ENCODE assay signal across 1 cellular context in the genomic region with DNA sequence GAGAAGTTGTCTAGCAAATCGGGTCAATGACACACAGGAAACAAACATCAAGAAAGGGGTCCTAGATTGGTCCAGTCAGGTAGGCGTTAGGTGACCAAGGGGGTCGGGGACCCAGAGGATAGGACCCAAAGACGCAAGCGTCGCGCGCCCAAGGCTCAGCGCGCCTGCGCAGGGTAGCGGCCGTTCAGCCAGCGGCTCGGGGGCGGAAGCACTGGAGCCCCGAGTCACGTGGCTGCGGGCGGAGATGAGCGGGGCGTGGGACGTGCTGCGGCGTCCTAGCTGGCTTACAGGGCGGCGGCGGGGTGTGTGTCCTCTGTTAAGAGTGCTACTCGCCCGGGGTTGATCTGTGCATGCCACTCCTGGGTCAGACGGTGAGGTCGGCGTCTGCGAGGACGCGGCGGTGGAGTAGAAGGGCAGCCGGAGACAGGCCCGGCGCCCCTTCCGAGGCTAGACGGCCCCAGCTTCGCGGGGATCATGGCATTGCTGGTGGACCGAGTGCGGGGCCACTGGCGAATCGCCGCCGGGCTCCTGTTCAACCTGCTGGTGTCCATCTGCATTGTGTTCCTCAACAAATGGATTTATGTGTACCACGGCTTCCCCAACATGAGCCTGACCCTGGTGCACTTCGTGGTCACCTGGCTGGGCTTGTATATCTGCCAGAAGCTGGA.
TF ChIP-seq lines count a peak whose summit lies in the region.

A gene (plus strand): TSS at position 273 of the 668 bp plus-strand sequence. CDS start 202 bp downstream, at position 475.

TF ChIP-seq in K562, 482 proteins besides CTCF, POLR2A, EP300 and RAD21 (continued from another document and continues in another):
- TF ChIP-seq, protein P1, sequence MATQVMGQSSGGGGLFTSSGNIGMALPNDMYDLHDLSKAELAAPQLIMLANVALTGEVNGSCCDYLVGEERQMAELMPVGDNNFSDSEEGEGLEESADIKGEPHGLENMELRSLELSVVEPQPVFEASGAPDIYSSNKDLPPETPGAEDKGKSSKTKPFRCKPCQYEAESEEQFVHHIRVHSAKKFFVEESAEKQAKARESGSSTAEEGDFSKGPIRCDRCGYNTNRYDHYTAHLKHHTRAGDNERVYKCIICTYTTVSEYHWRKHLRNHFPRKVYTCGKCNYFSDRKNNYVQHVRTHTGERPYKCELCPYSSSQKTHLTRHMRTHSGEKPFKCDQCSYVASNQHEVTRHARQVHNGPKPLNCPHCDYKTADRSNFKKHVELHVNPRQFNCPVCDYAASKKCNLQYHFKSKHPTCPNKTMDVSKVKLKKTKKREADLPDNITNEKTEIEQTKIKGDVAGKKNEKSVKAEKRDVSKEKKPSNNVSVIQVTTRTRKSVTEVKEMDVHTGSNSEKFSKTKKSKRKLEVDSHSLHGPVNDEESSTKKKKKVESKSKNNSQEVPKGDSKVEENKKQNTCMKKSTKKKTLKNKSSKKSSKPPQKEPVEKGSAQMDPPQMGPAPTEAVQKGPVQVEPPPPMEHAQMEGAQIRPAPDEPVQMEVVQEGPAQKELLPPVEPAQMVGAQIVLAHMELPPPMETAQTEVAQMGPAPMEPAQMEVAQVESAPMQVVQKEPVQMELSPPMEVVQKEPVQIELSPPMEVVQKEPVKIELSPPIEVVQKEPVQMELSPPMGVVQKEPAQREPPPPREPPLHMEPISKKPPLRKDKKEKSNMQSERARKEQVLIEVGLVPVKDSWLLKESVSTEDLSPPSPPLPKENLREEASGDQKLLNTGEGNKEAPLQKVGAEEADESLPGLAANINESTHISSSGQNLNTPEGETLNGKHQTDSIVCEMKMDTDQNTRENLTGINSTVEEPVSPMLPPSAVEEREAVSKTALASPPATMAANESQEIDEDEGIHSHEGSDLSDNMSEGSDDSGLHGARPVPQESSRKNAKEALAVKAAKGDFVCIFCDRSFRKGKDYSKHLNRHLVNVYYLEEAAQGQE (CRISPR knock-in tag; IDR thresholded peaks at IDR 0.05; ENCODE audit: low read depth): peak; percentile 29; the same call in 1 of the 2 replicates
- TF ChIP-seq RNF2 (IDR thresholded peaks at IDR 0.05) (no peak), SREBF2 (CRISPR knock-in tag; IDR thresholded peaks at IDR 0.05) (no peak), EGR1 (conservative IDR thresholded peaks at IDR 0.05) (peak; percentile 90), CTBP1 (IDR thresholded peaks at IDR 0.05; ENCODE audit: borderline replicate concordance) (peak; percentile 49), POLR2B (IDR thresholded peaks at IDR 0.05; ENCODE audit: low read depth, partially characterized antibody) (peak; percentile 88), DMBX1 (CRISPR knock-in tag; IDR thresholded peaks at IDR 0.05; ENCODE audit: borderline replicate concordance) (no peak), CHCHD3 (CRISPR knock-in tag; IDR thresholded peaks at IDR 0.05) (0 out of 2 replicates have a peak, but pooled peaks have one; percentile 20), ZNF507 (tag; conservative IDR thresholded peaks at IDR 0.05) (no peak), FOXK2 (conservative IDR thresholded peaks at IDR 0.05 in 1 of 2, IDR thresholded peaks at IDR 0.05 in 1 of 2; ENCODE audit: low read depth in 2 of 2) (peak in 1 of 2 experiments; percentile 37; a peak in 1 of 4 replicates), NR3C1 (CRISPR knock-in tag; IDR thresholded peaks at IDR 0.05) (no peak), GTF2E2 (tag; IDR thresholded peaks at IDR 0.05) (0 out of 2 replicates have a peak, but pooled peaks have one; percentile 3), TCF7L2 (IDR thresholded peaks at IDR 0.05; ENCODE audit: low read depth, low read length) (no peak), LEF1 (IDR thresholded peaks at IDR 0.05) (no peak), TAF9B (IDR thresholded peaks at IDR 0.05; ENCODE audit: partially characterized antibody) (peak; percentile 29), ZFP1 (CRISPR knock-in tag; IDR thresholded peaks at IDR 0.05) (no peak), SIN3B (IDR thresholded peaks at IDR 0.05; ENCODE audit: low read depth) (no peak), HIVEP1 (CRISPR knock-in tag; IDR thresholded peaks at IDR 0.05) (no peak), ZNF79 (CRISPR knock-in tag; IDR thresholded peaks at IDR 0.05; ENCODE audit: low read depth) (no peak), SLC30A9 (CRISPR knock-in tag; IDR thresholded peaks at IDR 0.05) (no peak), BDP1 (IDR thresholded peaks at IDR 0.05; ENCODE audit: insufficient read depth, insufficient read length) (no peak)
- TF ChIP-seq, protein P2, sequence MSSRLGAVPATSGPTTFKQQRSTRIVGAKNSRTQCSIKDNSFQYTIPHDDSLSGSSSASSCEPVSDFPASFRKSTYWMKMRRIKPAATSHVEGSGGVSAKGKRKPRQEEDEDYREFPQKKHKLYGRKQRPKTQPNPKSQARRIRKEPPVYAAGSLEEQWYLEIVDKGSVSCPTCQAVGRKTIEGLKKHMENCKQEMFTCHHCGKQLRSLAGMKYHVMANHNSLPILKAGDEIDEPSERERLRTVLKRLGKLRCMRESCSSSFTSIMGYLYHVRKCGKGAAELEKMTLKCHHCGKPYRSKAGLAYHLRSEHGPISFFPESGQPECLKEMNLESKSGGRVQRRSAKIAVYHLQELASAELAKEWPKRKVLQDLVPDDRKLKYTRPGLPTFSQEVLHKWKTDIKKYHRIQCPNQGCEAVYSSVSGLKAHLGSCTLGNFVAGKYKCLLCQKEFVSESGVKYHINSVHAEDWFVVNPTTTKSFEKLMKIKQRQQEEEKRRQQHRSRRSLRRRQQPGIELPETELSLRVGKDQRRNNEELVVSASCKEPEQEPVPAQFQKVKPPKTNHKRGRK (tag; IDR thresholded peaks at IDR 0.05): no peak
- TF ChIP-seq, protein P3, sequence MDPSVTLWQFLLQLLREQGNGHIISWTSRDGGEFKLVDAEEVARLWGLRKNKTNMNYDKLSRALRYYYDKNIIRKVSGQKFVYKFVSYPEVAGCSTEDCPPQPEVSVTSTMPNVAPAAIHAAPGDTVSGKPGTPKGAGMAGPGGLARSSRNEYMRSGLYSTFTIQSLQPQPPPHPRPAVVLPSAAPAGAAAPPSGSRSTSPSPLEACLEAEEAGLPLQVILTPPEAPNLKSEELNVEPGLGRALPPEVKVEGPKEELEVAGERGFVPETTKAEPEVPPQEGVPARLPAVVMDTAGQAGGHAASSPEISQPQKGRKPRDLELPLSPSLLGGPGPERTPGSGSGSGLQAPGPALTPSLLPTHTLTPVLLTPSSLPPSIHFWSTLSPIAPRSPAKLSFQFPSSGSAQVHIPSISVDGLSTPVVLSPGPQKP (CRISPR knock-in tag; IDR thresholded peaks at IDR 0.05): no peak
- TF ChIP-seq, protein P4, sequence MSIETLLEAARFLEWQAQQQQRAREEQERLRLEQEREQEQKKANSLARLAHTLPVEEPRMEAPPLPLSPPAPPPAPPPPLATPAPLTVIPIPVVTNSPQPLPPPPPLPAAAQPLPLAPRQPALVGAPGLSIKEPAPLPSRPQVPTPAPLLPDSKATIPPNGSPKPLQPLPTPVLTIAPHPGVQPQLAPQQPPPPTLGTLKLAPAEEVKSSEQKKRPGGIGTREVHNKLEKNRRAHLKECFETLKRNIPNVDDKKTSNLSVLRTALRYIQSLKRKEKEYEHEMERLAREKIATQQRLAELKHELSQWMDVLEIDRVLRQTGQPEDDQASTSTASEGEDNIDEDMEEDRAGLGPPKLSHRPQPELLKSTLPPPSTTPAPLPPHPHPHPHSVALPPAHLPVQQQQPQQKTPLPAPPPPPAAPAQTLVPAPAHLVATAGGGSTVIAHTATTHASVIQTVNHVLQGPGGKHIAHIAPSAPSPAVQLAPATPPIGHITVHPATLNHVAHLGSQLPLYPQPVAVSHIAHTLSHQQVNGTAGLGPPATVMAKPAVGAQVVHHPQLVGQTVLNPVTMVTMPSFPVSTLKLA (conservative IDR thresholded peaks at IDR 0.05): peak; percentile 89 to 94
- TF ChIP-seq, protein P5, sequence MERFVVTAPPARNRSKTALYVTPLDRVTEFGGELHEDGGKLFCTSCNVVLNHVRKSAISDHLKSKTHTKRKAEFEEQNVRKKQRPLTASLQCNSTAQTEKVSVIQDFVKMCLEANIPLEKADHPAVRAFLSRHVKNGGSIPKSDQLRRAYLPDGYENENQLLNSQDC (CRISPR knock-in tag; IDR thresholded peaks at IDR 0.05): no peak
- TF ChIP-seq, protein P6, sequence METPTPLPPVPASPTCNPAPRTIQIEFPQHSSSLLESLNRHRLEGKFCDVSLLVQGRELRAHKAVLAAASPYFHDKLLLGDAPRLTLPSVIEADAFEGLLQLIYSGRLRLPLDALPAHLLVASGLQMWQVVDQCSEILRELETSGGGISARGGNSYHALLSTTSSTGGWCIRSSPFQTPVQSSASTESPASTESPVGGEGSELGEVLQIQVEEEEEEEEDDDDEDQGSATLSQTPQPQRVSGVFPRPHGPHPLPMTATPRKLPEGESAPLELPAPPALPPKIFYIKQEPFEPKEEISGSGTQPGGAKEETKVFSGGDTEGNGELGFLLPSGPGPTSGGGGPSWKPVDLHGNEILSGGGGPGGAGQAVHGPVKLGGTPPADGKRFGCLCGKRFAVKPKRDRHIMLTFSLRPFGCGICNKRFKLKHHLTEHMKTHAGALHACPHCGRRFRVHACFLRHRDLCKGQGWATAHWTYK (CRISPR knock-in tag; IDR thresholded peaks at IDR 0.05): no peak
- TF ChIP-seq, protein P7, sequence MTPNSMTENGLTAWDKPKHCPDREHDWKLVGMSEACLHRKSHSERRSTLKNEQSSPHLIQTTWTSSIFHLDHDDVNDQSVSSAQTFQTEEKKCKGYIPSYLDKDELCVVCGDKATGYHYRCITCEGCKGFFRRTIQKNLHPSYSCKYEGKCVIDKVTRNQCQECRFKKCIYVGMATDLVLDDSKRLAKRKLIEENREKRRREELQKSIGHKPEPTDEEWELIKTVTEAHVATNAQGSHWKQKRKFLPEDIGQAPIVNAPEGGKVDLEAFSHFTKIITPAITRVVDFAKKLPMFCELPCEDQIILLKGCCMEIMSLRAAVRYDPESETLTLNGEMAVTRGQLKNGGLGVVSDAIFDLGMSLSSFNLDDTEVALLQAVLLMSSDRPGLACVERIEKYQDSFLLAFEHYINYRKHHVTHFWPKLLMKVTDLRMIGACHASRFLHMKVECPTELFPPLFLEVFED (CRISPR knock-in tag; conservative IDR thresholded peaks at IDR 0.05): 0 out of 2 replicates have a peak, but pooled peaks have one; percentile 50
- TF ChIP-seq, protein P8, sequence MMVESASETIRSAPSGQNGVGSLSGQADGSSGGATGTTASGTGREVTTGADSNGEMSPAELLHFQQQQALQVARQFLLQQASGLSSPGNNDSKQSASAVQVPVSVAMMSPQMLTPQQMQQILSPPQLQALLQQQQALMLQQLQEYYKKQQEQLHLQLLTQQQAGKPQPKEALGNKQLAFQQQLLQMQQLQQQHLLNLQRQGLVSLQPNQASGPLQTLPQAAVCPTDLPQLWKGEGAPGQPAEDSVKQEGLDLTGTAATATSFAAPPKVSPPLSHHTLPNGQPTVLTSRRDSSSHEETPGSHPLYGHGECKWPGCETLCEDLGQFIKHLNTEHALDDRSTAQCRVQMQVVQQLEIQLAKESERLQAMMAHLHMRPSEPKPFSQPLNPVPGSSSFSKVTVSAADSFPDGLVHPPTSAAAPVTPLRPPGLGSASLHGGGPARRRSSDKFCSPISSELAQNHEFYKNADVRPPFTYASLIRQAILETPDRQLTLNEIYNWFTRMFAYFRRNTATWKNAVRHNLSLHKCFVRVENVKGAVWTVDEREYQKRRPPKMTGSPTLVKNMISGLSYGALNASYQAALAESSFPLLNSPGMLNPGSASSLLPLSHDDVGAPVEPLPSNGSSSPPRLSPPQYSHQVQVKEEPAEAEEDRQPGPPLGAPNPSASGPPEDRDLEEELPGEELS (CRISPR knock-in tag; IDR thresholded peaks at IDR 0.05; ENCODE audit: borderline replicate concordance): 0 out of 2 replicates have a peak, but pooled peaks have one; percentile 38
- TF ChIP-seq, protein P9, sequence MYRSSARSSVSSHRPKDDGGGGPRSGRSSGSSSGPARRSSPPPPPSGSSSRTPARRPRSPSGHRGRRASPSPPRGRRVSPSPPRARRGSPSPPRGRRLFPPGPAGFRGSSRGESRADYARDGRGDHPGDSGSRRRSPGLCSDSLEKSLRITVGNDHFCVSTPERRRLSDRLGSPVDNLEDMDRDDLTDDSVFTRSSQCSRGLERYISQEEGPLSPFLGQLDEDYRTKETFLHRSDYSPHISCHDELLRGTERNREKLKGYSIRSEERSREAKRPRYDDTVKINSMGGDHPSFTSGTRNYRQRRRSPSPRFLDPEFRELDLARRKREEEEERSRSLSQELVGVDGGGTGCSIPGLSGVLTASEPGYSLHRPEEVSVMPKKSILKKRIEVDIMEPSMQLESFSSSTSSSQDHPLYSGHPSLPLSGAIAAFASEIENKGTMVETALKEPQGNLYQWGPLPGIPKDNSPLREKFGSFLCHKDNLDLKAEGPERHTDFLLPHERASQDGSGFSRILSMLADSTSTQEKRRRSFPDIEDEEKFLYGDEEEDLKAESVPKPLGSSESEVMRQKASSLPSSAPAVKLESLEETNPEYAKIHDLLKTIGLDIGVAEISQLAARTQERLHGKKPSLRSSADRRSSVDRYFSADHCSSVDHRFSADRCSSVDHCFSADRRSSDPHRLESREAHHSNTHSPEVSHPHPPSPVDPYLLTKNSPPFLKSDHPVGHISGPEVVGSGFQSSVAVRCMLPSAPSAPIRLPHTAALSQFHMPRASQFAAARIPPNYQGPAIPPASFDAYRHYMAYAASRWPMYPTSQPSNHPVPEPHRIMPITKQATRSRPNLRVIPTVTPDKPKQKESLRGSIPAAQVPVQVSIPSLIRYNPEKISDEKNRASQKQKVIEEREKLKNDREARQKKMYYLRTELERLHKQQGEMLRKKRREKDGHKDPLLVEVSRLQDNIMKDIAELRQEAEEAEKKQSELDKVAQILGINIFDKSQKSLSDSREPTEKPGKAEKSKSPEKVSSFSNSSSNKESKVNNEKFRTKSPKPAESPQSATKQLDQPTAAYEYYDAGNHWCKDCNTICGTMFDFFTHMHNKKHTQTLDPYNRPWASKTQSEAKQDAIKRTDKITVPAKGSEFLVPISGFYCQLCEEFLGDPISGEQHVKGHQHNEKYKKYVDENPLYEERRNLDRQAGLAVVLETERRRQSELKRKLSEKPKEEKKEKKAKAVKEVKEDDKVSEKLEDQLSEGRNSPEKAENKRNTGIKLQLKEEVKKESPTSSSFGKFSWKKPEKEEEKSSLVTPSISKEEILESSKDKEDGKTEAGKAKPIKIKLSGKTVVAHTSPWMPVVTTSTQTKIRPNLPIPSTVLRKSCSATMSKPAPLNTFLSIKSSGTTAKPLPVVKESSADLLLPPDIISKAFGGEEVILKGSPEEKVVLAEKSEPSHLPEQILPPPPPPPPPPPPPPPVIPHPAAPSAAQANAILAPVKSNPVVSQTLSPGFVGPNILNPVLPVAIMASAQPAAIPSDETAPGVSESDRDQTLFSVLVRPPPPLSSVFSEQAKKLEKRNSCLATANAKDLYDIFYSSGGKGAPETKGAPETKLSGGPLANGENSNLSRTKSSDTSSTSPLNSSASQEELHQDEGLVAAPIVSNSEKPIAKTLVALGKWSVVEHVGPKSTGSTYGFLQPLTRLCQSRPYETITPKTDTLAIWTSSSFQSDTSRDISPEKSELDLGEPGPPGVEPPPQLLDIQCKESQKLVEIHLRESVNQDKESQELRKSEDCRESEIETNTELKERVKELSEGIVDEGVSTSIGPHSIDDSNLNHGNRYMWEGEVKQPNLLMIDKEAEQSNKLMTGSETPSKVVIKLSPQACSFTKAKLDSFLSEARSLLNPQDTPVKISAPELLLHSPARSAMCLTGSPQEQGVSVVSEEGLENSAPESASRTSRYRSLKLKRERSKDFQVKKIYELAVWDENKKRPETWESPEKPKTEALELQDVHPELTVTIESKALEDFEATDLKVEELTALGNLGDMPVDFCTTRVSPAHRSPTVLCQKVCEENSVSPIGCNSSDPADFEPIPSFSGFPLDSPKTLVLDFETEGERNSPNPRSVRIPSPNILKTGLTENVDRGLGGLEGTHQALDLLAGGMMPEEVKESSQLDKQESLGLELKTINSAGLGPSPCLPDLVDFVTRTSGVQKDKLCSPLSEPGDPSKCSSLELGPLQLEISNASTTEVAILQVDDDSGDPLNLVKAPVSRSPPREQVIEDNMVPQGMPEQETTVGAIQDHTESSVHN (IDR thresholded peaks at IDR 0.05; ENCODE audit: borderline replicate concordance in 1 of 2, low read depth in 1 of 2): no peak
- TF ChIP-seq, protein P10, sequence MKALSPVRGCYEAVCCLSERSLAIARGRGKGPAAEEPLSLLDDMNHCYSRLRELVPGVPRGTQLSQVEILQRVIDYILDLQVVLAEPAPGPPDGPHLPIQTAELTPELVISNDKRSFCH (CRISPR knock-in tag; IDR thresholded peaks at IDR 0.05): no peak
- TF ChIP-seq, protein P10 (tag; IDR thresholded peaks at IDR 0.05): no peak
